11 cellular contexts compared by ENCODE assay signal in the genomic region with DNA sequence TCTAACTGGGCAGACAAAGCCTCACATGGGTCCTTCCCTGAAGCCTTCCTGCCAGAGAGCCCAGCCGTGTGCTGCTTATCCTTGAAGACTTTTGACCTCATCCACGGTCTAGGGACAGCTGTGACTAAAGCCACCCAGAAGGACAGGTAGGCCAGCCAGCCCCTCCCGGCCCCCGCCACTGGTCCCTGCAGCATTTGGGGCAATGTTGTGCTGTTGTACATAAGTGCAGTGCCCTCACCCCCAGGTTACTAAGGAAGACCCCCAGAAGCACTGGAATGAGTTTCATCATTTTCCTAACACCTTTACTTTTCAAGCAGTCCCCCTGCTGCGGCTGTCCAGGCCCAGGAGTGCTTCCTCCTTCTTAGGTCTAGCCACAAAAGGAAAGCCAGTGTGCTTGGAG. TPM values are rescaled to one million over a fixed set of nuclear protein-coding genes. Genes with fewer than 3 reads are reported as not detected.
"Had no signal": no experiment of that assay in that cellular context is flagged by ENCODE, and none has a peak within 500 bp of the region (broad histone marks: within the 10 kb centered on the region; RNA-seq: fewer than 3 reads in every experiment).

No MANE protein-coding gene starts in this region.

- H3K4me3 Mint-ChIP-seq: HFFc6, IgD-negative memory B cell had no signal

- ATAC-seq: HCT116, HepG2 had no signal

- H3K9me3 ChIP-seq: HAP-1 had no signal

- H3K4me3 ChIP-seq: GM23248, HAP-1 had no signal

- H3K9ac ChIP-seq: GM23248 had no signal

- H3K9me3 Mint-ChIP-seq: HFFc6 had no signal

- H3K4me1 ChIP-seq: HAP-1 had no signal

- H3K27ac ChIP-seq: GM23248, HL-60 had no signal

- H3K27me3 Mint-ChIP-seq: IgD-negative memory B cell had no signal

- H3K4me1 Mint-ChIP-seq: IgD-negative memory B cell had no signal

- DNase-seq: GM23248, GOT3, H7, HFFc6 had no signal

- H3K27ac Mint-ChIP-seq: HFFc6, IgD-negative memory B cell had no signal

- H2AFZ ChIP-seq: GM23248 had no signal

RNA-seq across cellular contexts. Expression of a gene that starts 45.5 kb away (rescaled TPM):
- total RNA-seq: GM23248, H4, H7, HepG2, HFFc6, HT1080 had no signal
- polyA plus RNA-seq: GM23248, HepG2, IgD-negative memory B cell had no signal
